In genomic region chr16:29804020-29804419, GRCh38 we compare ENCODE assay signal across 8 cellular contexts. TPM values are rescaled to one million over a fixed set of nuclear protein-coding genes. Genes with fewer than 3 reads are reported as not detected.
DNase-seq lines count a peak whose midpoint lies in the region; ATAC-seq and TF ChIP-seq lines count a peak whose summit lies in the region.

No MANE protein-coding gene starts in this region.

- H3K4me3 Mint-ChIP-seq in CD8-positive, alpha-beta T cell = peak overlapping the region; percentile 99

- H3K4me1 Mint-ChIP-seq in CD8-positive, alpha-beta T cell (ENCODE audit: low read depth) = peaks cover 29% of the 10 kb centered on the region

- H3K4me3 ChIP-seq in CD8-positive, alpha-beta T cell (ENCODE audit: low read depth, low read length) = peak overlapping the region; percentile 70
- H3K4me3 ChIP-seq in MG63 = peak overlapping the region; percentile 70
- peak overlapping the region; percentile 80 for H3K4me3 ChIP-seq in coronary artery
- no peak overlapping the region for H3K4me3 ChIP-seq in osteoblast (ENCODE audit: insufficient read depth, low read length)

- ATAC-seq in CD8-positive, alpha-beta T cell = no peak
- ATAC-seq in HG02571 (IDR thresholded peaks at IDR 0.05; ENCODE audit: unreplicated experiment) = no peak
- no peak for ATAC-seq in HG02759 (IDR thresholded peaks at IDR 0.05; ENCODE audit: unreplicated experiment)

- H3K27ac Mint-ChIP-seq in CD8-positive, alpha-beta T cell = peak overlapping the region; percentile 100

- peak overlapping the region; percentile 96 for H3K4me2 ChIP-seq in osteoblast (ENCODE audit: insufficient read depth, low read length)

- H3K36me3 Mint-ChIP-seq in CD8-positive, alpha-beta T cell = peaks cover 49% of the 10 kb centered on the region

- no peaks in the 10 kb centered on the region for H3K9me3 Mint-ChIP-seq in CD8-positive, alpha-beta T cell

- peaks cover 14% of the 10 kb centered on the region for H3K36me3 ChIP-seq in CD8-positive, alpha-beta T cell (ENCODE audit: insufficient read depth, low read length)
- peaks cover 65% of the 10 kb centered on the region for H3K36me3 ChIP-seq in MG63
- peaks cover 43% of the 10 kb centered on the region for H3K36me3 ChIP-seq in osteoblast (ENCODE audit: insufficient read depth, low read length)

- intact Hi-C loops in CD8-positive, alpha-beta T cell (cut with DNase I, micrococcal nuclease) = loop anchor here in 1 of 2 experiments (10.0 kb wide), 1 partner anchor 571 kb away; the partner anchor contains the start of genes MYL11 and TBC1D10B

- peaks cover 26% of the 10 kb centered on the region for H3K4me1 ChIP-seq in CD8-positive, alpha-beta T cell (ENCODE audit: insufficient read depth, low read length)
- H3K4me1 ChIP-seq in osteoblast (ENCODE audit: insufficient read depth, low read length) = peaks cover 18% of the 10 kb centered on the region

- H2AFZ ChIP-seq in osteoblast (ENCODE audit: low read length) = no peak overlapping the region

- no peaks in the 10 kb centered on the region for H3K9me3 ChIP-seq in CD8-positive, alpha-beta T cell (ENCODE audit: low read length)
- H3K9me3 ChIP-seq in MG63 = no peaks in the 10 kb centered on the region
- H3K9me3 ChIP-seq in osteoblast (ENCODE audit: low read depth, low read length) = no peaks in the 10 kb centered on the region

- peaks cover 11% of the 10 kb centered on the region for H3K79me2 ChIP-seq in osteoblast (ENCODE audit: insufficient read depth, low read length)

- CTCF ChIA-PET in CD8-positive, alpha-beta T cell (lab: Charles Lee) = interaction anchor here (0.8 to 3.9 kb wide), 13 partner anchors 9 to 122 kb away, joined by 3 to 29 read pairs (median 6); partner anchors contain the start of genes KCTD13, KIF22, MVP and PAGR1

- no peaks in the 10 kb centered on the region for H3K27me3 Mint-ChIP-seq in CD8-positive, alpha-beta T cell (ENCODE audit: low read depth)

- DNase-seq in CD8-positive, alpha-beta T cell = no peak
- DNase-seq in MG63 = no peak
- no peak for DNase-seq in coronary artery (ENCODE audit: low spot score)
- DNase-seq in osteoblast (ENCODE audit: insufficient read length, low spot score, missing footprints) = peak; percentile 22
- DNase-seq in OCI-M2 (lab: John Stamatoyannopoulos, UW; ENCODE audit: unreplicated experiment) = no peak
- DNase-seq in DMS153 (lab: John Stamatoyannopoulos, UW) = no peak

- POLR2A ChIA-PET in CD8-positive, alpha-beta T cell (lab: Charles Lee) = interaction anchor here (0.8 to 4.7 kb wide), 10 partner anchors 11 to 261 kb away, joined by 3 to 77 read pairs (median 8); partner anchors contain the start of genes ALDOA, KCTD13, KIF22 and PAGR1

- H4K20me1 ChIP-seq in osteoblast (ENCODE audit: insufficient read depth, low read length) = peaks cover 5% of the 10 kb centered on the region

- no peak for TF ChIP-seq CTCF in CD8-positive, alpha-beta T cell (IDR thresholded peaks at IDR 0.05)
- no peak for TF ChIP-seq CTCF in coronary artery (IDR thresholded peaks at IDR 0.05)
- TF ChIP-seq CTCF in osteoblast (IDR thresholded peaks at IDR 0.05; ENCODE audit: extremely low read depth, low read depth, low read length) = no peak

- H3K27ac ChIP-seq in CD8-positive, alpha-beta T cell (ENCODE audit: low read depth, low read length) = peak overlapping the region; percentile 87
- H3K27ac ChIP-seq in coronary artery = peak overlapping the region; percentile 95 to 98
- no peak overlapping the region for H3K27ac ChIP-seq in osteoblast (ENCODE audit: low read depth, low read length)

- H3K27me3 ChIP-seq in CD8-positive, alpha-beta T cell (ENCODE audit: insufficient read depth, low read length) = no peaks in the 10 kb centered on the region
- H3K27me3 ChIP-seq in MG63 (no peaks in the 10 kb centered on the region), osteoblast (ENCODE audit: insufficient read depth, low read length) (no peaks in the 10 kb centered on the region)

RNA-seq across cellular contexts. Expression of gene MAZ, which starts 2.3 kb away (rescaled TPM):
- 100 to 1,000 TPM; 203 to 212 TPM for total RNA-seq in CD8-positive, alpha-beta T cell
- total RNA-seq in MG63 (2014; rRNA removed; shearing (Covaris generic); ENCODE audit: low replicate concordance) = 331 and 420 TPM in 2 replicates
- total RNA-seq in osteoblast = 221 and 267 TPM in 2 replicates

RNA-seq across cellular contexts. Expression of gene PRRT2, which starts 8.0 kb away (rescaled TPM):
- total RNA-seq in CD8-positive, alpha-beta T cell = 1 to 10 TPM; 1.6 to 1.7 TPM
- total RNA-seq in MG63 (2014; rRNA removed; shearing (Covaris generic); ENCODE audit: low replicate concordance) = not detected in 2 replicates
- 1.4 and 4.1 TPM in 2 replicates for total RNA-seq in osteoblast

RNA-seq across cellular contexts. Expression of gene PAGR1, which starts 11.9 kb away (rescaled TPM):
- total RNA-seq in CD8-positive, alpha-beta T cell = 10 to 100 TPM; 13.8 to 16.8 TPM
- 90.0 and 113 TPM in 2 replicates for total RNA-seq in MG63 (2014; rRNA removed; shearing (Covaris generic); ENCODE audit: low replicate concordance)
- total RNA-seq in osteoblast = 16.8 and 19.9 TPM in 2 replicates

RNA-seq across cellular contexts. Expression of gene KIF22, which starts 13.5 kb away (rescaled TPM):
- 100 to 1,000 TPM in 1 of 2 experiments, 10 to 100 TPM in 1; 93.5 to 105 TPM for total RNA-seq in CD8-positive, alpha-beta T cell
- total RNA-seq in MG63 (2014; rRNA removed; shearing (Covaris generic); ENCODE audit: low replicate concordance) = 74.9 and 134 TPM in 2 replicates
- total RNA-seq in osteoblast = 8.3 and 12.4 TPM in 2 replicates

RNA-seq across cellular contexts. Expression of gene MVP, which starts 16.2 kb away (rescaled TPM):
- 10 to 100 TPM; 74.2 to 81.1 TPM for total RNA-seq in CD8-positive, alpha-beta T cell
- 77.1 and 147 TPM in 2 replicates for total RNA-seq in MG63 (2014; rRNA removed; shearing (Covaris generic); ENCODE audit: low replicate concordance)
- total RNA-seq in osteoblast = 273 and 274 TPM in 2 replicates
